ENCODE assay signal across 8 cellular contexts in genomic region chr6:30060982-30061765, GRCh38. TPM values are rescaled to one million over a fixed set of nuclear protein-coding genes. Genes with fewer than 3 reads are reported as not detected.
A peak's percentile ranks its signal among the peaks of the same experiment; 100 is the strongest.
DNase-seq lines count a peak whose midpoint lies in the region; ATAC-seq and TF ChIP-seq lines count a peak whose summit lies in the region.

A gene with protein sequence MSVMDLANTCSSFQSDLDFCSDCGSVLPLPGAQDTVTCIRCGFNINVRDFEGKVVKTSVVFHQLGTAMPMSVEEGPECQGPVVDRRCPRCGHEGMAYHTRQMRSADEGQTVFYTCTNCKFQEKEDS (plus strand): TSS chr6:30061265. CDS start chr6:30061525, 260 bp downstream.

- peak; percentile 90 for ATAC-seq in HG02884 (IDR thresholded peaks at IDR 0.05; ENCODE audit: unreplicated experiment)

- H3K27ac ChIP-seq in angular gyrus (ENCODE audit: low read depth, low read length): peak within 1 kb of the TSS; percentile 75
- H3K27ac ChIP-seq in left ventricle myocardium inferior (replicated peaks): peak within 1 kb of the TSS; percentile 94
- peak within 1 kb of the TSS; percentile 85 to 91 for H3K27ac ChIP-seq in prostate gland
- peak within 1 kb of the TSS; percentile 73 for H3K27ac ChIP-seq in urinary bladder (ENCODE audit: low read depth)

- H3K4me3 ChIP-seq in left ventricle myocardium inferior (peak within 1 kb of the TSS; percentile 84), prostate gland (peak within 1 kb of the TSS; percentile 61 to 65), urinary bladder (ENCODE audit: low read depth, low read length) (peak within 1 kb of the TSS; percentile 61)

- H3K4me1 ChIP-seq in left ventricle myocardium inferior (peaks cover 43% of the 10 kb centered on the region), prostate gland (replicated peaks) (peaks cover 6% of the 10 kb centered on the region), urinary bladder (ENCODE audit: insufficient read depth) (no peaks in the 10 kb centered on the region)

- no peaks in the 10 kb centered on the region for H3K27me3 ChIP-seq in left ventricle myocardium inferior (ENCODE audit: low read depth)
- no peaks in the 10 kb centered on the region for H3K27me3 ChIP-seq in prostate gland (replicated peaks; ENCODE audit: insufficient read depth)

- H3K36me3 ChIP-seq in left ventricle myocardium inferior: peaks cover 27% of the 10 kb centered on the region
- no peaks in the 10 kb centered on the region for H3K36me3 ChIP-seq in prostate gland
- H3K36me3 ChIP-seq in urinary bladder (ENCODE audit: insufficient read depth): no peaks in the 10 kb centered on the region

- H3K9me3 ChIP-seq in left ventricle myocardium inferior (replicated peaks): no peaks in the 10 kb centered on the region
- no peaks in the 10 kb centered on the region for H3K9me3 ChIP-seq in prostate gland

- DNase-seq in GM13976 (ENCODE audit: low spot score): peak; percentile 90
- DNase-seq in NCI-H187 (lab: John Stamatoyannopoulos, UW): peak; percentile 80 to 82
- DNase-seq in T-helper 2 cell: peak; percentile 56 to 95 (median 78)
- DNase-seq in left ventricle myocardium inferior: peak; percentile 91
- DNase-seq in prostate gland (ENCODE audit: low spot score): peak; percentile 94

- TF ChIP-seq CTCF in GM13976 (IDR thresholded peaks at IDR 0.05; ENCODE audit: borderline replicate concordance, control extremely low read depth, extremely low read depth, insufficient read depth, missing control alignments): no peak
- TF ChIP-seq CTCF in left ventricle myocardium inferior (IDR thresholded peaks at IDR 0.05; ENCODE audit: borderline replicate concordance): no peak
- peak in 2 of 4 experiments; percentile 32 to 38 for TF ChIP-seq CTCF in prostate gland (IDR thresholded peaks at IDR 0.05)

- under 1% methylated on average over 50 of the region's 50 CpGs for WGBS in prostate gland
- under 1% methylated on average over 50 of the region's 50 CpGs for WGBS in urinary bladder

- peak; percentile 84 for TF ChIP-seq POLR2A in prostate gland (IDR thresholded peaks at IDR 0.05)

- intact Hi-C loops in left ventricle myocardium inferior (cut with micrococcal nuclease) (no loop called here), prostate gland (cut with DNase I) (loop anchor here (5.0 kb wide), 1 partner anchor 84 kb away; no protein-coding TSS in a partner anchor)

- in situ Hi-C loops in GM13976 (cut with MboI; ENCODE audit: low sequenced_read_pairs, unreplicated experiment): no loop called here

RNA-seq across cellular contexts. Expression of the gene that starts here (rescaled TPM):
- total RNA-seq in left ventricle myocardium inferior: 17.5 TPM
- 10 to 100 TPM; 31.9 to 36.3 TPM for total RNA-seq in prostate gland
- total RNA-seq in urinary bladder: 19.8 TPM
- 36.7 TPM for polyA plus RNA-seq in urinary bladder

Comparison
In these comparisons a context has a peak if more than half of its experiments do, and no peak if none do; other contexts are left out.
1. Peak in every context shown above with its lines: DNase-seq, ATAC-seq, H3K4me3 ChIP-seq and H3K27ac ChIP-seq.